ENCODE assay signal across 1 cellular context in the genomic region with DNA sequence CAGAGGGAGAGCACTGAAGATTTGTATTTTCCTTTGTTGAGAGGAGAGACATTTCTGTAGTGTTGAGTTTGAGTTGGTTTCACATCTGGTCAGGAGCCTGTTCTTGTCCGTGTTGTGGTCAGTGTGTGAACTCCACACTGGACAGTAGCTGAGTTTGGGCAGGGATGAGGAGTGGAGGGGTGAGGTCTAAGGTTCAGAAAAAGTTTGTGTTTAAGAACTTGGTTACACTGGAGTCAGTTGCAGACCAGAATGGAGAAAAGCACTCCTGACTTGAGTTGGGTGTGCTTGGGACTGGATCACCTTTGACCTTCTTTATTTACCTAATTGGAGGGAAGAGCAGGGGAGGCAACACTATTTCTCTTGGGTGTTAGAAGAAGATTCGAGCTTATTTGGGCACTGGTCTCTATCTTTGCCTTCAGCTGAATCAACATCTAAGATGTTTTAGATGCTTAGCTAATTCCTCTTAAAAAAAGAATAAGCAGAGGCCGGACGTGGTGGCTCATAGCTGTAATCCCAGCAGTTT.
TF ChIP-seq lines count a peak whose summit lies in the region.

No MANE protein-coding gene starts in this region.

TF ChIP-seq in HepG2, 621 proteins besides CTCF, POLR2A, EP300 and RAD21:
- TF ChIP-seq NR2F1 (CRISPR knock-in tag; IDR thresholded peaks at IDR 0.05) (0 out of 4 replicates have a peak, but pooled peaks of 1 of the 2 experiments have one; percentile 41), ZNF256 (CRISPR knock-in tag; conservative IDR thresholded peaks at IDR 0.05) (no peak), MIER3 (CRISPR knock-in tag; IDR thresholded peaks at IDR 0.05; ENCODE audit: borderline replicate concordance) (no peak), HNF4A (CRISPR knock-in tag; IDR thresholded peaks at IDR 0.05) (peak; percentile 23; the same call in 1 of the 2 replicates), NR2F6 (IDR thresholded peaks at IDR 0.05) (peak; percentile 75), NR2F6 (CRISPR knock-in tag; IDR thresholded peaks at IDR 0.05) (peak; percentile 55), SRSF4 (IDR thresholded peaks at IDR 0.05; ENCODE audit: low read depth, low read length, poor library complexity, severe bottlenecking) (no peak), NR2C2 (CRISPR knock-in tag; IDR thresholded peaks at IDR 0.05; ENCODE audit: borderline replicate concordance) (no peak), ZMYM4 (CRISPR knock-in tag; IDR thresholded peaks at IDR 0.05) (peak; percentile 29; the same call in 1 of the 2 replicates), ZSCAN25 (CRISPR knock-in tag; IDR thresholded peaks at IDR 0.05) (peak; percentile 91), FOXA3 (CRISPR knock-in tag; IDR thresholded peaks at IDR 0.05) (peak; percentile 19; the same call in 1 of the 2 replicates), ZMYM3 (CRISPR knock-in tag; IDR thresholded peaks at IDR 0.05) (no peak), SMYD3 (CRISPR knock-in tag; IDR thresholded peaks at IDR 0.05) (no peak), FOXA1 (IDR thresholded peaks at IDR 0.05) (no peak), FOXA1 (CRISPR knock-in tag; IDR thresholded peaks at IDR 0.05) (peak; percentile 40; the same call in 1 of the 2 replicates)
- TF ChIP-seq, protein P1, sequence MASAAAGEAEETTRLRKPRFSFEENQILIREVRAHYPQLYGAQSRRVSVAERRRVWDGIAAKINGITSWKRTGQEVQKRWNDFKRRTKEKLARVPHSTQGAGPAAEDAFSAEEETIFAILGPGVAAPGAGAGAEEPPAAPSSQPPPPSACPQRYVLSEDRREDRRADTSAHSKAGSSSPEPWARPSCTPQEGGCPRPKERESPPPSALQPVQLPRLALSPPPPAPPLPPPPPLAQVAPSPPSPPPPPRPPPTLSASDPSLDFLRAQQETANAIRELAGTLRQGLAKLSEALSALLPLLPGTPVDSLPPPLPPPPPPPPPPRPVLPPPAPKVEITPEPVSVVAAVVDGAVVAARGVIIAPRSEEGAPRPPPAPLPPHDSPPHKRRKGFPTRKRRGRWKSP (CRISPR knock-in tag; IDR thresholded peaks at IDR 0.05): no peak
- TF ChIP-seq, protein P2, sequence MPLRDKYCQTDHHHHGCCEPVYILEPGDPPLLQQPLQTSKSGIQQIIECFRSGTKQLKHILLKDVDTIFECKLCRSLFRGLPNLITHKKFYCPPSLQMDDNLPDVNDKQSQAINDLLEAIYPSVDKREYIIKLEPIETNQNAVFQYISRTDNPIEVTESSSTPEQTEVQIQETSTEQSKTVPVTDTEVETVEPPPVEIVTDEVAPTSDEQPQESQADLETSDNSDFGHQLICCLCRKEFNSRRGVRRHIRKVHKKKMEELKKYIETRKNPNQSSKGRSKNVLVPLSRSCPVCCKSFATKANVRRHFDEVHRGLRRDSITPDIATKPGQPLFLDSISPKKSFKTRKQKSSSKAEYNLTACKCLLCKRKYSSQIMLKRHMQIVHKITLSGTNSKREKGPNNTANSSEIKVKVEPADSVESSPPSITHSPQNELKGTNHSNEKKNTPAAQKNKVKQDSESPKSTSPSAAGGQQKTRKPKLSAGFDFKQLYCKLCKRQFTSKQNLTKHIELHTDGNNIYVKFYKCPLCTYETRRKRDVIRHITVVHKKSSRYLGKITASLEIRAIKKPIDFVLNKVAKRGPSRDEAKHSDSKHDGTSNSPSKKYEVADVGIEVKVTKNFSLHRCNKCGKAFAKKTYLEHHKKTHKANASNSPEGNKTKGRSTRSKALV (CRISPR knock-in tag; IDR thresholded peaks at IDR 0.05): no peak
